Comparison of ENCODE assay signal across 14 cellular contexts in the genomic region with DNA sequence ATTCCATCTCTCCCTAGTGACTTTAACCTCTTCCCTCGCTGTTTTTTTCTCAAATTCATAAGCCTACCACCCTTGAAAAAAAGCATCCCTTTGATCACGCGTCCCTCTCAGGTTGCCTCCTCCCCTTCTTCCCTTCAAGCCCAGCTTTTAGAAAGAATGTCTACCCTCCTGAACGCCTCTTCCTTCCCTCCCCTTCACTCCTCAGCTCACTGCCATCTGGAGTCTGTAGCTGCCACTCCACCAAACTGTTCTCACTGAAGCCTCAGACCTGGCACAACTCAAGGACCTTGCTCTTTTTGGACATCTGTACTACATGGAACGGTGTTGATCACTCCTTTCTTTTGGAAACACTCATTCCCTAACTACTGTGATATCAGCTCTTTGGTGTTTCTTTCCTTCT.
"Had no signal": no experiment of that assay in that cellular context is flagged by ENCODE, and none has a peak within 500 bp of the region (broad histone marks: within the 10 kb centered on the region; RNA-seq: fewer than 3 reads in every experiment).

No MANE protein-coding gene starts in this region.

- H3K4me1 ChIP-seq: parathyroid adenoma, upper lobe of right lung had no signal

- H3K27ac ChIP-seq: left lung, neutrophil, parathyroid adenoma, thoracic aorta, upper lobe of right lung had no signal

- H3K9me3 Mint-ChIP-seq: activated CD8-positive, alpha-beta T cell treated with anti-CD3 and anti-CD28 coated beads for 36 hours; activated T-cell treated with anti-CD3 and anti-CD28 coated beads, Interleukin-2, amount 50 U/mL, for 4 hours; stimulated activated effector memory CD8-positive, alpha-beta T cell treated with anti-CD3 and anti-CD28 coated beads, Interleukin-12 subunit alpha, Interleukin-12 subunit beta, amount 100 ng/mL, for 72 hours; WTC11 had no signal

- H3K79me2 ChIP-seq: parathyroid adenoma had no signal

- DNase-seq: activated CD4-positive, alpha-beta T cell treated with anti-CD3 and anti-CD28 coated beads for 4 hours; activated CD8-positive, alpha-beta T cell treated with anti-CD3 and anti-CD28 coated beads for 36 hours; activated effector memory CD4-positive, alpha-beta T cell treated with Interleukin-2 at 50 U/mL for 16 hours; activated naive CD4-positive, alpha-beta T cell treated with anti-CD3 and anti-CD28 coated beads, Interleukin-2, amount 50 U/mL, for 16 hours; activated T-cell treated with anti-CD3 and anti-CD28 coated beads, Interleukin-2, amount 50 U/mL, for 4 hours; left lung; naive thymus-derived CD8-positive, alpha-beta T cell; stimulated activated CD4-positive, alpha-beta T cell treated with anti-CD3 and anti-CD28 coated beads, Interleukin-12 subunit alpha, Interleukin-12 subunit beta, amount 100 ng/mL, for 4 hours; upper lobe of right lung had no signal

- H3K36me3 Mint-ChIP-seq: naive thymus-derived CD8-positive, alpha-beta T cell; stimulated activated effector memory CD8-positive, alpha-beta T cell treated with anti-CD3 and anti-CD28 coated beads, Interleukin-12 subunit alpha, Interleukin-12 subunit beta, amount 100 ng/mL, for 72 hours; WTC11 had no signal

- H2AFZ ChIP-seq: parathyroid adenoma had no signal

- H3K36me3 ChIP-seq: left lung, neutrophil, thoracic aorta, upper lobe of right lung had no signal

- H3K4me3 ChIP-seq: left lung, thoracic aorta, upper lobe of right lung had no signal

- H3K9ac ChIP-seq: parathyroid adenoma had no signal

- H3K9me3 ChIP-seq: left lung, neutrophil, thoracic aorta, upper lobe of right lung had no signal

- H3K4me3 Mint-ChIP-seq: activated CD8-positive, alpha-beta T cell treated with anti-CD3 and anti-CD28 coated beads for 36 hours; activated T-cell treated with anti-CD3 and anti-CD28 coated beads, Interleukin-2, amount 50 U/mL, for 4 hours; stimulated activated effector memory CD8-positive, alpha-beta T cell treated with anti-CD3 and anti-CD28 coated beads, Interleukin-12 subunit alpha, Interleukin-12 subunit beta, amount 100 ng/mL, for 72 hours; WTC11 had no signal

- H3K27me3 ChIP-seq: left lung, neutrophil, upper lobe of right lung had no signal

- H3K27me3 Mint-ChIP-seq: activated CD8-positive, alpha-beta T cell treated with anti-CD3 and anti-CD28 coated beads for 36 hours; naive thymus-derived CD8-positive, alpha-beta T cell had no signal

- H3K27ac Mint-ChIP-seq: activated CD8-positive, alpha-beta T cell treated with anti-CD3 and anti-CD28 coated beads for 36 hours; stimulated activated effector memory CD8-positive, alpha-beta T cell treated with anti-CD3 and anti-CD28 coated beads, Interleukin-12 subunit alpha, Interleukin-12 subunit beta, amount 100 ng/mL, for 72 hours; WTC11 had no signal
